1 cellular context compared by ENCODE assay signal in genomic region chr22:24376606-24377005, GRCh38.
TF ChIP-seq lines count a peak whose summit lies in the region.

No MANE protein-coding gene starts in this region.

TF ChIP-seq in WTC11, 78 proteins besides CTCF, POLR2A, EP300 and RAD21 (continued from another document):
- TF ChIP-seq STAT6 (CRISPR knock-in tag; conservative IDR thresholded peaks at IDR 0.05; ENCODE audit: low read depth) (no peak), ZNF219 (CRISPR knock-in tag; IDR thresholded peaks at IDR 0.05; ENCODE audit: borderline replicate concordance) (no peak), RORB (CRISPR knock-in tag; IDR thresholded peaks at IDR 0.05) (no peak)
